23 cellular contexts compared by ENCODE assay signal in genomic region chr17:58308985-58309917, GRCh38. TPM values are rescaled to one million over a fixed set of nuclear protein-coding genes. Genes with fewer than 3 reads are reported as not detected.
A peak's percentile ranks its signal among the peaks of the same experiment; 100 is the strongest.
DNase-seq lines count a peak whose midpoint lies in the region; ATAC-seq and TF ChIP-seq lines count a peak whose summit lies in the region.
"Had no signal": no experiment of that assay in that cellular context is flagged by ENCODE, and none has a peak within 500 bp of the region (broad histone marks: within the 10 kb centered on the region; RNA-seq: fewer than 3 reads in every experiment).

No MANE protein-coding gene starts in this region.

- H3K4me1 ChIP-seq in esophagus squamous epithelium, result no peaks in the 10 kb centered on the region
- H3K4me1 ChIP-seq: gastrocnemius medialis, transverse colon had no signal

- H3K4me3 ChIP-seq in H7 (ENCODE audit: insufficient read depth, low read depth, low read length), result no peak overlapping the region
- H3K4me3 ChIP-seq in esophagus squamous epithelium, result no peak overlapping the region
- H3K4me3 ChIP-seq: gastrocnemius medialis, transverse colon had no signal

- TF ChIP-seq POLR2A in esophagus squamous epithelium (IDR thresholded peaks at IDR 0.05), result no peak

- H3K9me3 ChIP-seq in esophagus squamous epithelium, result no peaks in the 10 kb centered on the region
- H3K9me3 ChIP-seq: gastrocnemius medialis, transverse colon had no signal

- WGBS in esophagus squamous epithelium, 2 donors, result 70 to 80% methylated on average over 8 to 12 of the region's 21 CpGs

- H3K36me3 ChIP-seq in H7 (replicated peaks; ENCODE audit: control insufficient read depth, insufficient read depth, low read length) (no peaks in the 10 kb centered on the region; the same call in none of the 2 replicates), esophagus squamous epithelium (no peaks in the 10 kb centered on the region)
- H3K36me3 ChIP-seq: gastrocnemius medialis, transverse colon had no signal

- no peak for ATAC-seq in HG02642 (IDR thresholded peaks at IDR 0.05; ENCODE audit: poor library complexity, unreplicated experiment)
- ATAC-seq: esophagus mucosa, gastrocnemius medialis had no signal

- H3K9me3 Mint-ChIP-seq in T-helper 2 cell treated with Interferon-gamma antibody and Interleukin-4, amounts not matched to agents 5 μg/mL and 100 μg/mL, for 36 hours, result no peaks in the 10 kb centered on the region
- no peaks in the 10 kb centered on the region for H3K9me3 Mint-ChIP-seq in osteocyte (ENCODE audit: unreplicated experiment)
- H3K9me3 Mint-ChIP-seq: activated naive CD8-positive, alpha-beta T cell treated with anti-CD3 and anti-CD28 coated beads for 36 hours; stimulated activated naive CD8-positive, alpha-beta T cell treated with anti-CD3 and anti-CD28 coated beads, Interleukin-15, amount 100 ng/mL, for 72 hours; WTC11 had no signal

- peak overlapping the region; percentile 15 for H3K27ac Mint-ChIP-seq in T-helper 2 cell treated with Interferon-gamma antibody and Interleukin-4, amounts not matched to agents 5 μg/mL and 100 μg/mL, for 36 hours
- H3K27ac Mint-ChIP-seq in osteocyte (ENCODE audit: unreplicated experiment), result no peak overlapping the region
- H3K27ac Mint-ChIP-seq: activated naive CD8-positive, alpha-beta T cell treated with anti-CD3 and anti-CD28 coated beads for 36 hours; WTC11 had no signal

- intact Hi-C loops in esophagus squamous epithelium (cut with DNase I), result no loop called here

- no peak overlapping the region for H3K4me3 Mint-ChIP-seq in T-helper 2 cell treated with Interferon-gamma antibody and Interleukin-4, amounts not matched to agents 5 μg/mL and 100 μg/mL, for 36 hours
- H3K4me3 Mint-ChIP-seq in osteocyte (ENCODE audit: unreplicated experiment), result no peak overlapping the region
- H3K4me3 Mint-ChIP-seq: activated naive CD8-positive, alpha-beta T cell treated with anti-CD3 and anti-CD28 coated beads for 36 hours; stimulated activated naive CD8-positive, alpha-beta T cell treated with anti-CD3 and anti-CD28 coated beads, Interleukin-15, amount 100 ng/mL, for 72 hours; WTC11 had no signal

- H3K36me3 Mint-ChIP-seq in T-helper 2 cell treated with Interferon-gamma antibody and Interleukin-4, amounts not matched to agents 5 μg/mL and 100 μg/mL, for 36 hours (ENCODE audit: low read depth), result peaks cover 22% of the 10 kb centered on the region
- no peaks in the 10 kb centered on the region for H3K36me3 Mint-ChIP-seq in osteocyte (ENCODE audit: unreplicated experiment)
- H3K36me3 Mint-ChIP-seq: WTC11 had no signal

- TF ChIP-seq CTCF in osteocyte (IDR thresholded peaks at IDR 0.05), result no peak
- TF ChIP-seq CTCF in esophagus squamous epithelium (IDR thresholded peaks at IDR 0.05), result no peak
- no peak for TF ChIP-seq CTCF in GM10266 (IDR thresholded peaks at IDR 0.05; ENCODE audit: control insufficient read depth, insufficient read depth, low read depth, missing control alignments)

- no peak for DNase-seq in T-helper 2 cell treated with Interferon-gamma antibody and Interleukin-4, amounts not matched to agents 5 μg/mL and 100 μg/mL, for 36 hours (ENCODE audit: low spot score)
- DNase-seq in T-helper 2 cell, result no peak
- peak; percentile 39 for DNase-seq in H7
- peak; percentile 44 for DNase-seq in ecto neural progenitor cell (ENCODE audit: low spot score)
- DNase-seq in osteocyte (ENCODE audit: extremely low spot score, unreplicated experiment), result peak; percentile 76
- no peak for DNase-seq in esophagus squamous epithelium (lab: John Stamatoyannopoulos, UW)
- no peak for DNase-seq in GM10266 (ENCODE audit: extremely low spot score)
- DNase-seq: activated CD4-positive, alpha-beta T cell treated with anti-CD3 and anti-CD28 coated beads, Interleukin-2, amount 50 U/mL, for 48 hours; activated naive CD8-positive, alpha-beta T cell treated with anti-CD3 and anti-CD28 coated beads for 36 hours; effector memory CD4-positive, alpha-beta T cell; gastrocnemius medialis; mammary epithelial cell; NCI-H1105; NCI-H2081 treated with DMSO at 0.1 percent for 48 hours; NCI-H446 treated with DMSO at 0.1 percent for 48 hours; stimulated activated CD4-positive, alpha-beta T cell treated with anti-CD3 and anti-CD28 coated beads, Interleukin-12 subunit alpha, Interleukin-12 subunit beta, amount 100 ng/mL, for 4 hours; stimulated activated CD4-positive, alpha-beta T cell treated with anti-CD3 and anti-CD28 coated beads, Interleukin-4, amount 100 ng/mL, for 4 hours; transverse colon had no signal

- no peaks in the 10 kb centered on the region for H3K27me3 Mint-ChIP-seq in T-helper 2 cell treated with Interferon-gamma antibody and Interleukin-4, amounts not matched to agents 5 μg/mL and 100 μg/mL, for 36 hours (ENCODE audit: low read depth)
- H3K27me3 Mint-ChIP-seq in osteocyte (ENCODE audit: unreplicated experiment), result peaks cover 14% of the 10 kb centered on the region
- H3K27me3 Mint-ChIP-seq: activated naive CD8-positive, alpha-beta T cell treated with anti-CD3 and anti-CD28 coated beads for 36 hours; stimulated activated naive CD8-positive, alpha-beta T cell treated with anti-CD3 and anti-CD28 coated beads, Interleukin-15, amount 100 ng/mL, for 72 hours had no signal

- H3K27me3 ChIP-seq in H7 (ENCODE audit: control insufficient read depth, insufficient read depth, low read length), result no peaks in the 10 kb centered on the region
- H3K27me3 ChIP-seq in esophagus squamous epithelium, result no peaks in the 10 kb centered on the region
- H3K27me3 ChIP-seq: gastrocnemius medialis, transverse colon had no signal

- peaks cover under 1% of the 10 kb centered on the region for H3K4me1 Mint-ChIP-seq in T-helper 2 cell treated with Interferon-gamma antibody and Interleukin-4, amounts not matched to agents 5 μg/mL and 100 μg/mL, for 36 hours (ENCODE audit: low read depth)
- no peaks in the 10 kb centered on the region for H3K4me1 Mint-ChIP-seq in osteocyte (ENCODE audit: unreplicated experiment)
- H3K4me1 Mint-ChIP-seq: stimulated activated naive CD8-positive, alpha-beta T cell treated with anti-CD3 and anti-CD28 coated beads, Interleukin-15, amount 100 ng/mL, for 72 hours had no signal

- H3K27ac ChIP-seq in esophagus squamous epithelium, result no peak overlapping the region
- H3K27ac ChIP-seq: gastrocnemius medialis, transverse colon had no signal

RNA-seq across cellular contexts. Expression of gene TSPOAP1, which starts 19.3 kb away (rescaled TPM):
- total RNA-seq in H7 (2014; rRNA removed; shearing (Covaris generic)), result 4.2 and 11.6 TPM in 2 replicates
- total RNA-seq in osteocyte (0.05 TPM in 1 of 2 replicates, not detected in the other), esophagus squamous epithelium (10 to 100 TPM in 1 of 4 donors, 1 to 10 TPM in 3; 2.9 to 16.0 (median 3.3) TPM)
- total RNA-seq: SK-MEL-5 had no signal

RNA-seq across cellular contexts. Expression of gene MPO, which starts 28.5 kb away (rescaled TPM):
- not detected in 2 replicates for total RNA-seq in H7 (2014; rRNA removed; shearing (Covaris generic))
- not detected in 2 replicates for total RNA-seq in osteocyte
- total RNA-seq in esophagus squamous epithelium, result not detected
- total RNA-seq: activated naive CD8-positive, alpha-beta T cell treated with anti-CD3 and anti-CD28 coated beads for 36 hours; esophagus mucosa; mammary epithelial cell; SK-MEL-5; transverse colon; WTC11 had no signal

RNA-seq across cellular contexts. Expression of gene SUPT4H1, which starts 42.8 kb away (rescaled TPM):
- total RNA-seq in H7 (2014; rRNA removed; shearing (Covaris generic)), result 88.8 and 91.6 TPM in 2 replicates
- total RNA-seq in osteocyte (77.0 and 80.6 TPM in 2 replicates), esophagus squamous epithelium (10 to 100 TPM; 29.9 to 54.9 (median 37.0) TPM)

Comparison
In these comparisons a context has a peak if more than half of its experiments do, and no peak if none do; other contexts are left out.
1. DNase-seq: peak in H7 (single experiment), ecto neural progenitor cell (single experiment) and osteocyte (single experiment); none in T-helper 2 cell treated with Interferon-gamma antibody and Interleukin-4, amounts not matched to agents 5 μg/mL and 100 μg/mL, for 36 hours (single experiment), T-helper 2 cell (0 of 5), esophagus squamous epithelium (single experiment) and GM10266 (single experiment).